Comparison of ENCODE assay signal across 18 cellular contexts in genomic region chr9:128153947-128154695, GRCh38. TPM values are rescaled to one million over a fixed set of nuclear protein-coding genes. Genes with fewer than 3 reads are reported as not detected.
"Had no signal": no experiment of that assay in that cellular context is flagged by ENCODE, and none has a peak within 500 bp of the region (broad histone marks: within the 10 kb centered on the region; RNA-seq: fewer than 3 reads in every experiment).

No MANE protein-coding gene starts in this region.

- H3K27ac ChIP-seq: cardiac muscle cell, colonic mucosa, heart left ventricle, left lung, parathyroid adenoma, skin epidermis, thoracic aorta had no signal

- H3K36me3 Mint-ChIP-seq: activated CD4-positive, alpha-beta memory T cell treated with anti-CD3 and anti-CD28 coated beads for 36 hours had no signal

- H3K27me3 ChIP-seq: cardiac muscle cell, colonic mucosa, heart left ventricle, left lung, stomach had no signal

- H2AFZ ChIP-seq: parathyroid adenoma had no signal

- H3K9me3 Mint-ChIP-seq: activated CD4-positive, alpha-beta memory T cell treated with anti-CD3 and anti-CD28 coated beads for 36 hours; neural crest cell had no signal

- FAIRE-seq: frontal cortex had no signal

- H3K9me3 ChIP-seq: colonic mucosa, heart left ventricle, left lung, stomach, thoracic aorta had no signal

- H3K27me3 Mint-ChIP-seq: activated CD4-positive, alpha-beta memory T cell treated with anti-CD3 and anti-CD28 coated beads for 36 hours had no signal

- H3K27ac Mint-ChIP-seq: activated CD4-positive, alpha-beta memory T cell treated with anti-CD3 and anti-CD28 coated beads for 36 hours had no signal

- H3K79me2 ChIP-seq: parathyroid adenoma had no signal

- H3K36me3 ChIP-seq: cardiac muscle cell, colonic mucosa, heart left ventricle, left lung, stomach, thoracic aorta had no signal

- H3K9ac ChIP-seq: parathyroid adenoma had no signal

- H3K4me1 ChIP-seq: colonic mucosa, parathyroid adenoma had no signal

- H3K4me3 ChIP-seq: cardiac muscle cell, colonic mucosa, heart left ventricle, left lung, skin epidermis, stomach, thoracic aorta had no signal

- DNase-seq: activated CD4-positive, alpha-beta memory T cell treated with anti-CD3 and anti-CD28 coated beads for 36 hours; activated CD4-positive, alpha-beta T cell treated with anti-CD3 and anti-CD28 coated beads for 1 hour; activated naive CD4-positive, alpha-beta T cell; activated T-cell treated with anti-CD3 and anti-CD28 coated beads, Interleukin-2, amount 50 U/mL, for 48 hours; colonic mucosa; effector CD4-positive, alpha-beta T cell; stomach; T1000 had no signal

- H3K4me3 Mint-ChIP-seq: activated CD4-positive, alpha-beta memory T cell treated with anti-CD3 and anti-CD28 coated beads for 36 hours; neural crest cell had no signal

RNA-seq across cellular contexts. Expression of gene LCN2, which starts 4.9 kb away (rescaled TPM):
- total RNA-seq: activated CD4-positive, alpha-beta memory T cell treated with anti-CD3 and anti-CD28 coated beads for 36 hours; cardiac muscle cell; fibroblast of lung; frontal cortex; myocyte; neural crest cell; thoracic aorta had no signal
- polyA plus RNA-seq: cardiac muscle cell, fibroblast of lung had no signal

RNA-seq across cellular contexts. Expression of gene DNM1, which starts 49.1 kb away (rescaled TPM):
- total RNA-seq: myocyte had no signal
